9 cellular contexts compared by ENCODE assay signal in the genomic region with DNA sequence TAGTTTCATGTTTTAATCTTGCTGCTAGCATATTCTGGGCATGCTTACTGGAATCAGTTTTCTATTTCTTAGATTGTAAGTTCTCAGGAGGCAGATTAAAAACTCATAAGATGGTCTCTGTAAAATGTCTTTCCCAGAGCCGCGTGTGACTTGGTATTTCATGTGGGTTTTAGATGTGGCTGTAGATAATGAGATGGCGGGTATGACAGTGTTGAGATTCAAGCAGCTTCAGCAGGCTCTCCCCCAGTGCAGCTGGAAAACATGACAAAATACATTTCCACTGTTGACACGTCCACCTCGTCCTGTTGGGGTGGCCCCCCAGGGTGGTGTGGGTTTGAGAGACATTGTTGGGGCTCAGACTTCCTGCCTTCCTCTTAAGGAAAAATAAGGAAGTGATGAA.
"Had no signal": no experiment of that assay in that cellular context is flagged by ENCODE, and none has a peak within 500 bp of the region (broad histone marks: within the 10 kb centered on the region; RNA-seq: fewer than 3 reads in every experiment).

No MANE protein-coding gene starts in this region.

- DNase-seq: activated effector memory CD4-positive, alpha-beta T cell treated with anti-CD3 and anti-CD28 coated beads, Interleukin-2, amount 50 U/mL, for 16 hours; anterior cingulate cortex; endodermal cell; erythroblast; kidney; left ventricle myocardium superior; stimulated activated CD4-positive, alpha-beta T cell treated with anti-CD3 and anti-CD28 coated beads, Interleukin-2, amount 100 ng/mL, for 48 hours; stomach had no signal

- H3K4me3 Mint-ChIP-seq: activated naive CD8-positive, alpha-beta T cell; endodermal cell had no signal

- H3K27ac Mint-ChIP-seq: activated naive CD8-positive, alpha-beta T cell; endodermal cell had no signal

- ATAC-seq: left ventricle myocardium superior had no signal

- H3K36me3 Mint-ChIP-seq: activated naive CD8-positive, alpha-beta T cell had no signal
